In the genomic region with DNA sequence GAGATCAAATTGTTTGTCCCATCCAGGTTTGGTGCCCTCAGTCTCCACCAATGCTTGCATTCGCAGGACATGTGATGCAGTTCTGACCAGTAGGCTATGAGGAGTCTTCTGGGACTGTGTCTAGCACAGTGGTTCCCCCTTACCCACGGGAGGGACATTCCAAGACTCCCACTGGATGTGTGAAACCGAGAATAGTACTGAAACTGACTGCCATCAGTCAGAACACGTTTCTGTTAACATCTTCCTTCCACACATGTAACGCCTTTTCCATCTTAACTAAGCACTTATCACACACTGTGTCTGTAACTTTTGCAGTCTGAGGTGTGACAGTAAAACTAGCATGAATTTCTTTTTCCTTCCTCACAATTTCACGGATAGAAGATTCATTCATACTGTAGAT, we compare ENCODE assay signal across 11 cellular contexts.
DNase-seq lines count a peak whose midpoint lies in the region; ATAC-seq, FAIRE-seq and TF ChIP-seq lines count a peak whose summit lies in the region.
"Had no signal": no experiment of that assay in that cellular context is flagged by ENCODE, and none has a peak within 500 bp of the region (broad histone marks: within the 10 kb centered on the region; RNA-seq: fewer than 3 reads in every experiment).

No MANE protein-coding gene starts in this region.

- H3K14ac ChIP-seq in H1 (ENCODE audit: insufficient read length) = no peak overlapping the region

- no peaks in the 10 kb centered on the region for H4K20me1 ChIP-seq in H1 (replicated peaks in 1 of 2; ENCODE audit: control insufficient read depth in 1 of 2, insufficient read depth in 2 of 2, low read length in 2 of 2)

- H3K4me1 ChIP-seq in H1 (replicated peaks in 1 of 4; ENCODE audit: control insufficient read depth in 3 of 4, insufficient read depth in 4 of 4, low read length in 3 of 4) (no peaks in the 10 kb centered on the region), left ventricle myocardium inferior (no peaks in the 10 kb centered on the region)

- H4K8ac ChIP-seq in H1 (ENCODE audit: extremely low read depth, insufficient read depth, low read length) = no peak overlapping the region

- POLR2A ChIA-PET in H1 (lab: Charles Lee; ENCODE audit: partially characterized antibody) = no interaction called here

- H3K4me2 ChIP-seq in H1 (ENCODE audit: insufficient read depth in 1 of 2, low read depth in 2 of 2, low read length in 2 of 2) = no peak overlapping the region

- no peak overlapping the region for H3K23ac ChIP-seq in H1 (ENCODE audit: insufficient read length)

- H2BK20ac ChIP-seq in H1 (ENCODE audit: low read length) = no peak overlapping the region

- no peaks in the 10 kb centered on the region for H3K23me2 ChIP-seq in H1 (ENCODE audit: low read depth, low read length)

- H2BK15ac ChIP-seq in H1 (ENCODE audit: low read length) = no peak overlapping the region

- H3K27me3 ChIP-seq in H1 (replicated peaks in 1 of 4; ENCODE audit: control insufficient read depth in 3 of 4, extremely low read depth in 1 of 4, insufficient read depth in 3 of 4, low read length in 3 of 4) (no peaks in the 10 kb centered on the region), left ventricle myocardium inferior (ENCODE audit: low read depth) (peaks cover 3% of the 10 kb centered on the region)

- H3K18ac ChIP-seq in H1 (ENCODE audit: extremely low read depth, low read length) = no peak overlapping the region

- H3K27ac ChIP-seq in H1 (ENCODE audit: low read depth, low read length) = no peak overlapping the region
- H3K27ac ChIP-seq in left ventricle myocardium inferior (replicated peaks) = no peak overlapping the region

- no peak overlapping the region for H3K56ac ChIP-seq in H1 (replicated peaks; ENCODE audit: insufficient read length, low read depth, low read length)

- H2BK12ac ChIP-seq in H1 (ENCODE audit: low read depth, low read length) = no peak overlapping the region

- no peak overlapping the region for H4K91ac ChIP-seq in H1 (replicated peaks; ENCODE audit: insufficient read length, low read length)

- 92% methylated on average over 6 of the region's 6 CpGs; no CpG with 5 or more reads in 1 of the 2 experiments for WGBS in H1 (ENCODE audit: extremely low coverage in 1 of 2, insufficient coverage in 1 of 2, insufficient read length in 1 of 2, insufficient replicate concordance in 2 of 2, low coverage in 1 of 2, low lambda C conversion rate in 2 of 2, missing lambda C conversion rate in 1 of 2), 2 experiments

- no peak for TF ChIP-seq POLR2A in H1 (IDR thresholded peaks at IDR 0.05; ENCODE audit: control extremely low read depth in 1 of 2, low read depth in 2 of 2, low read length in 2 of 2)

- H3K4me3 ChIP-seq in H1 (ENCODE audit: extremely low read depth in 1 of 4, insufficient read depth in 2 of 4, low read depth in 3 of 4, low read length in 4 of 4) (no peak overlapping the region), left ventricle myocardium inferior (no peak overlapping the region)

- H3K9ac ChIP-seq in H1 (replicated peaks in 1 of 4; ENCODE audit: extremely low read depth in 1 of 4, low read depth in 3 of 4, low read length in 3 of 4) = no peak overlapping the region

- no peaks in the 10 kb centered on the region for H3K9me3 ChIP-seq in H1 (ENCODE audit: insufficient read depth in 2 of 2, low read depth in 1 of 2, low read length in 1 of 2)
- H3K9me3 ChIP-seq in left ventricle myocardium inferior (replicated peaks) = no peaks in the 10 kb centered on the region

- H2AFZ ChIP-seq in H1 (ENCODE audit: low read length) = peak overlapping the region; percentile 89; the same call in 1 of the 2 replicates

- no peak for TF ChIP-seq RAD21 in H1 (IDR thresholded peaks at IDR 0.05 in 1 of 2, conservative IDR thresholded peaks at IDR 0.05 in 1 of 2; ENCODE audit: low read depth in 2 of 2, low read length in 2 of 2)

- H4K5ac ChIP-seq in H1 (ENCODE audit: insufficient read length, low read depth, low read length) = no peak overlapping the region

- H3K79me1 ChIP-seq in H1 (ENCODE audit: low read depth, low read length) = no peaks in the 10 kb centered on the region

- ATAC-seq in GM21515 (IDR thresholded peaks at IDR 0.05; ENCODE audit: unreplicated experiment) (peak; percentile 42), HG03039 (IDR thresholded peaks at IDR 0.05; ENCODE audit: unreplicated experiment) (peak; percentile 74), GM19324 (IDR thresholded peaks at IDR 0.05; ENCODE audit: low FRiP score, unreplicated experiment) (no peak)

- CTCF ChIA-PET in H1 (lab: Charles Lee; ENCODE audit: partially characterized antibody) = no interaction called here

- intact Hi-C loops in left ventricle myocardium inferior (cut with micrococcal nuclease) = no loop called here

- no peak for TF ChIP-seq EP300 in H1 (IDR thresholded peaks at IDR 0.05; ENCODE audit: borderline replicate concordance in 1 of 2, low read depth in 2 of 2, low read length in 2 of 2)

- no peak for FAIRE-seq in H1 (lab: Jason Lieb, UNC)

- no peak overlapping the region for H3K4ac ChIP-seq in H1 (replicated peaks; ENCODE audit: insufficient read length, low read depth, low read length)

- H2BK5ac ChIP-seq in H1 (ENCODE audit: low read depth, low read length) = no peak overlapping the region

- H3K79me2 ChIP-seq in H1 (ENCODE audit: control insufficient read depth in 1 of 2, insufficient read depth in 2 of 2, low read length in 2 of 2) = no peaks in the 10 kb centered on the region

- H2AK5ac ChIP-seq in H1 (ENCODE audit: low read depth, low read length) = no peak overlapping the region

- no peak overlapping the region for H2BK120ac ChIP-seq in H1 (replicated peaks; ENCODE audit: low read depth, low read length)

- TF ChIP-seq CTCF in H1 (IDR thresholded peaks at IDR 0.05; ENCODE audit: control extremely low read depth in 1 of 3, insufficient read depth in 1 of 3, low read depth in 1 of 3, low read length in 3 of 3) (no peak), left ventricle myocardium inferior (IDR thresholded peaks at IDR 0.05; ENCODE audit: borderline replicate concordance) (no peak), GM20000 (IDR thresholded peaks at IDR 0.05; ENCODE audit: extremely low read depth, missing control alignments) (no peak)

- H3K36me3 ChIP-seq in H1 (ENCODE audit: control insufficient read depth in 2 of 4, insufficient read depth in 4 of 4, low read length in 3 of 4) (no peaks in the 10 kb centered on the region), left ventricle myocardium inferior (no peaks in the 10 kb centered on the region)

- peak; percentile 27 for DNase-seq in activated naive CD4-positive, alpha-beta T cell treated with Interleukin-2 at 50 U/mL for 16 hours
- DNase-seq in activated naive CD4-positive, alpha-beta T cell treated with anti-CD3 and anti-CD28 coated beads, Interleukin-2, amount 50 U/mL, for 16 hours = no peak
- DNase-seq in H1 (ENCODE audit: low read depth in 1 of 2, low spot score in 2 of 2) (no peak), left ventricle myocardium inferior (no peak), GM20000 (ENCODE audit: low spot score) (no peak)
- DNase-seq: activated naive CD8-positive, alpha-beta T cell treated with anti-CD3 and anti-CD28 coated beads, Interleukin-2, amount 10 ng/mL, durations not matched to agents 7 days and 5 days; DMS153; stimulated activated CD4-positive, alpha-beta T cell treated with anti-CD3 and anti-CD28 coated beads, Interleukin-2, amount 100 ng/mL, for 48 hours had no signal

TF ChIP-seq in H1, 55 proteins besides CTCF, POLR2A, EP300 and RAD21:
- TF ChIP-seq CTBP2 (IDR thresholded peaks at IDR 0.05; ENCODE audit: borderline replicate concordance, insufficient read depth, insufficient read length, low read length) (no peak), KDM5A (IDR thresholded peaks at IDR 0.05; ENCODE audit: low read length) (no peak), TBP (IDR thresholded peaks at IDR 0.05; ENCODE audit: low read depth, low read length) (no peak), CEBPB (IDR thresholded peaks at IDR 0.05; ENCODE audit: low read depth, low read length) (no peak), ATF2 (IDR thresholded peaks at IDR 0.05; ENCODE audit: low read length) (no peak)
TF ChIP-seq in H1: peak in this region for 0.
